Comparison of ENCODE assay signal across 21 cellular contexts in the genomic region with DNA sequence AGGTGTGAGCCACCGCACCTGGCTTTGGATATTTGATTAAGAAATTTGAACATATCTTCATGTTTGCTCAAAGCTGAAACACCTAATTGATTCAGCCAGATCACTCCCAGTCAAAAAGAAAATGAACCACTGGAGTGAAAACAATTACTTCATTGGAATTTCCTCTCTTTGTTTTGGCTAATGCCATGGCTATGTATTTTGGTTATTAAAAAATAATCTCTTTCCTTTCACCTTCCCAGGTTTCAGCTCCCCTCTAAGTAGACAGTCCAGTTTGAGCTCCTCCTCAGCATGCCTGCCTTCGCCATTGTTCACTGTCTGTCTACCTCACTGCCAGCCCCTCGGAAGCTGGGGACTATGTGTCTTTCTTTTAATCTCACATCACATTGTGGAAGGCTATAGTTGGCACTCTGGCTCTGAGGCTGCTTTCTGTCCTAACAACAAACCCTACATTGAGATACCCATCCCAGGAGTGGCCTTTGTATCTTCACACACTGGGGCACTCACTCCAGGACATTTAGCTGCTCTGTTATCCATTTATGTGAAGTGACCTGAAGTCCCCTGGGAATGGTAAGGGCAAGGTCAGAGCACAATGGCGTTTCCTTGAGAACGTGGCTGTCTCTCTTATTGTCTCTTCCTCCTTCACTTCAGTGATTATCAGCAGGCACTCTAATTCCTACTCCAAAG.
A peak's percentile ranks its signal among the peaks of the same experiment; 100 is the strongest.
DNase-seq lines count a peak whose midpoint lies in the region; ATAC-seq and TF ChIP-seq lines count a peak whose summit lies in the region.
"Had no signal": no experiment of that assay in that cellular context is flagged by ENCODE, and none has a peak within 500 bp of the region (broad histone marks: within the 10 kb centered on the region; RNA-seq: fewer than 3 reads in every experiment).

No MANE protein-coding gene starts in this region.

- no peaks in the 10 kb centered on the region for H3K4me1 Mint-ChIP-seq in activated T-helper 17 cell treated with anti-CD3 and anti-CD28 coated beads, Interleukin-2, amount 50 U/mL, for 72 hours
- H3K4me1 Mint-ChIP-seq: activated CD4-positive, alpha-beta T cell treated with anti-CD3 and anti-CD28 coated beads for 36 hours; CD4-positive, alpha-beta memory T cell had no signal

- no peak overlapping the region for H3K4me3 Mint-ChIP-seq in activated T-helper 17 cell treated with anti-CD3 and anti-CD28 coated beads, Interleukin-2, amount 50 U/mL, for 72 hours
- H3K4me3 Mint-ChIP-seq: activated CD4-positive, alpha-beta T cell treated with anti-CD3 and anti-CD28 coated beads for 36 hours; CD4-positive, alpha-beta memory T cell had no signal

- H3K27me3 Mint-ChIP-seq in activated T-helper 17 cell treated with anti-CD3 and anti-CD28 coated beads, Interleukin-2, amount 50 U/mL, for 72 hours = no peaks in the 10 kb centered on the region
- H3K27me3 Mint-ChIP-seq: activated CD4-positive, alpha-beta T cell treated with anti-CD3 and anti-CD28 coated beads for 36 hours; CD4-positive, alpha-beta memory T cell had no signal

- no peak for ATAC-seq in HG02870 (IDR thresholded peaks at IDR 0.05; ENCODE audit: unreplicated experiment)
- ATAC-seq in activated T-helper 17 cell treated with anti-CD3 and anti-CD28 coated beads, Interleukin-2, amount 50 U/mL, for 72 hours (replicated peaks) = no peak
- ATAC-seq: activated CD4-positive, alpha-beta T cell treated with anti-CD3 and anti-CD28 coated beads for 36 hours; left colon had no signal

- DNase-seq in HuH-7.5 (ENCODE audit: low spot score) (peak; percentile 17), dermis blood vessel endothelial cell (peak; percentile 74), lung microvascular endothelial cell (ENCODE audit: low read depth in 2 of 2) (peak; percentile 60 to 69), RKO (ENCODE audit: low spot score) (no peak)
- DNase-seq in activated effector memory CD4-positive, alpha-beta T cell treated with Interleukin-2 at 50 U/mL for 16 hours = no peak
- DNase-seq: activated CD4-positive, alpha-beta T cell treated with anti-CD3 and anti-CD28 coated beads for 36 hours; brain microvascular endothelial cell; CD4-positive, alpha-beta memory T cell; DMS79; dorsolateral prefrontal cortex; foreskin melanocyte; left colon; NCI-H1436 treated with DMSO at 0.1 percent for 48 hours; NCI-H2227 treated with DMSO at 0.1 percent for 48 hours; nucleus accumbens; sigmoid colon; stimulated activated naive CD4-positive, alpha-beta T cell had no signal

- H3K27ac ChIP-seq in 22Rv1 = peak overlapping the region; percentile 78
- H3K27ac ChIP-seq: brain microvascular endothelial cell, dorsolateral prefrontal cortex, sigmoid colon had no signal

- peaks cover 4% of the 10 kb centered on the region for H3K9me3 Mint-ChIP-seq in activated T-helper 17 cell treated with anti-CD3 and anti-CD28 coated beads, Interleukin-2, amount 50 U/mL, for 72 hours
- H3K9me3 Mint-ChIP-seq: activated T-helper 2 cell treated with anti-CD3 and anti-CD28 coated beads, Interferon-gamma antibody, Interleukin-2, Interleukin-4, amounts not matched to agents 10 μg/mL and 5 μg/mL and 100 μg/mL, durations not matched to agents 14 hours and 24 hours and 36 hours had no signal

- H3K36me3 Mint-ChIP-seq in activated T-helper 17 cell treated with anti-CD3 and anti-CD28 coated beads, Interleukin-2, amount 50 U/mL, for 72 hours (ENCODE audit: low read depth) = no peaks in the 10 kb centered on the region
- H3K36me3 Mint-ChIP-seq: CD4-positive, alpha-beta memory T cell had no signal

- TF ChIP-seq CTCF in 22Rv1 (IDR thresholded peaks at IDR 0.05) = no peak

- H3K27ac Mint-ChIP-seq in activated T-helper 17 cell treated with anti-CD3 and anti-CD28 coated beads, Interleukin-2, amount 50 U/mL, for 72 hours = no peak overlapping the region
- H3K27ac Mint-ChIP-seq: activated CD4-positive, alpha-beta T cell treated with anti-CD3 and anti-CD28 coated beads for 36 hours; activated T-helper 2 cell treated with anti-CD3 and anti-CD28 coated beads, Interferon-gamma antibody, Interleukin-2, Interleukin-4, amounts not matched to agents 10 μg/mL and 5 μg/mL and 100 μg/mL, durations not matched to agents 14 hours and 24 hours and 36 hours; CD4-positive, alpha-beta memory T cell had no signal

Comparison
In these comparisons a context has a peak if more than half of its experiments do, and no peak if none do; other contexts are left out.
1. DNase-seq: peak in HuH-7.5 (single experiment), dermis blood vessel endothelial cell (single experiment) and lung microvascular endothelial cell (2 of 2); none in activated effector memory CD4-positive, alpha-beta T cell treated with Interleukin-2 at 50 U/mL for 16 hours (single experiment) and RKO (single experiment).